23 cellular contexts compared by ENCODE assay signal in genomic region chr5:176650354-176650884, GRCh38. TPM values are rescaled to one million over a fixed set of nuclear protein-coding genes. Genes with fewer than 3 reads are reported as not detected.
DNase-seq lines count a peak whose midpoint lies in the region; ATAC-seq lines count a peak whose summit lies in the region.
"Had no signal": no experiment of that assay in that cellular context is flagged by ENCODE, and none has a peak within 500 bp of the region (broad histone marks: within the 10 kb centered on the region; RNA-seq: fewer than 3 reads in every experiment).

No MANE protein-coding gene starts in this region.

- no peaks in the 10 kb centered on the region for H3K9me3 ChIP-seq in BLaER1 treated with 17β-estradiol and CSF1 and Interleukin-3, amounts not matched to agents 10 nM and 100 nM (replicated peaks in 1 of 11)
- H3K9me3 ChIP-seq in naive thymus-derived CD4-positive, alpha-beta T cell (ENCODE audit: control insufficient read depth in 2 of 3, low read length in 3 of 3) = no peaks in the 10 kb centered on the region
- H3K9me3 ChIP-seq: breast epithelium, lower lobe of right lung, transverse colon had no signal

- peak overlapping the region in 4 of 10 experiments; percentile 41 to 56 (median 50); a peak in 6 of 20 replicates for H3K4me3 ChIP-seq in BLaER1 treated with 17β-estradiol and CSF1 and Interleukin-3, amounts not matched to agents 10 nM and 100 nM
- H3K4me3 ChIP-seq in naive thymus-derived CD4-positive, alpha-beta T cell (ENCODE audit: low read length) = no peak overlapping the region
- H3K4me3 ChIP-seq: breast epithelium, lower lobe of right lung, SK-N-MC, transverse colon had no signal

- POLR2A ChIA-PET in naive thymus-derived CD4-positive, alpha-beta T cell (lab: Charles Lee) = interaction anchor here (5.3 kb wide), 1 partner anchor 9 kb away, joined by 36 read pairs; no protein-coding TSS in a partner anchor

- peaks cover 0 to 34% (median 22%) of the 10 kb centered on the region in 11 experiments; a peak in 19 of 22 replicates for H3K36me3 ChIP-seq in BLaER1 treated with 17β-estradiol and CSF1 and Interleukin-3, amounts not matched to agents 10 nM and 100 nM
- peaks cover 0 to 9% (median 0%) of the 10 kb centered on the region in 3 experiments for H3K36me3 ChIP-seq in naive thymus-derived CD4-positive, alpha-beta T cell (ENCODE audit: control insufficient read depth in 2 of 3, insufficient read depth in 3 of 3, low read length in 3 of 3)
- H3K36me3 ChIP-seq: breast epithelium, transverse colon had no signal

- peak overlapping the region in 3 of 11 experiments; percentile 52 to 62 (median 58); a peak in 3 of 22 replicates for H3K27ac ChIP-seq in BLaER1 treated with 17β-estradiol and CSF1 and Interleukin-3, amounts not matched to agents 10 nM and 100 nM
- H3K27ac ChIP-seq in naive thymus-derived CD4-positive, alpha-beta T cell (ENCODE audit: low read depth, low read length) = no peak overlapping the region
- H3K27ac ChIP-seq: breast epithelium, lower lobe of right lung, SK-N-MC, transverse colon had no signal

- H3K9ac ChIP-seq in BLaER1 treated with 17β-estradiol and CSF1 and Interleukin-3, amounts not matched to agents 10 nM and 100 nM = peak overlapping the region in 5 of 11 experiments; percentile 39 to 69 (median 66); a peak in 9 of 22 replicates

- peaks cover 64 to 90% (median 81%) of the 10 kb centered on the region in 10 experiments for H3K4me1 ChIP-seq in BLaER1 treated with 17β-estradiol and CSF1 and Interleukin-3, amounts not matched to agents 10 nM and 100 nM
- peaks cover 21 to 44% of the 10 kb centered on the region in 2 donors for H3K4me1 ChIP-seq in naive thymus-derived CD4-positive, alpha-beta T cell (ENCODE audit: control insufficient read depth in 2 of 2, insufficient read depth in 2 of 2, low read length in 2 of 2)
- H3K4me1 ChIP-seq: breast epithelium had no signal

- CTCF ChIA-PET in naive thymus-derived CD4-positive, alpha-beta T cell (lab: Charles Lee) = interaction anchor here (1.4 to 3.4 kb wide), 2 partner anchors 8 to 10 kb away, joined by 4 to 20 read pairs; no protein-coding TSS in a partner anchor

- H3K4me2 ChIP-seq in BLaER1 treated with 17β-estradiol and CSF1 and Interleukin-3, amounts not matched to agents 10 nM and 100 nM = peak overlapping the region; percentile 95 to 100 (median 99)

- peaks cover 4% of the 10 kb centered on the region for H3K36me3 Mint-ChIP-seq in activated naive CD8-positive, alpha-beta T cell treated with anti-CD3 and anti-CD28 coated beads, Interleukin-2, amount 50 U/mL, for 24 hours (ENCODE audit: low read depth)
- peaks cover 0 to 11% (median 6%) of the 10 kb centered on the region in 5 donors for H3K36me3 Mint-ChIP-seq in naive thymus-derived CD4-positive, alpha-beta T cell
- H3K36me3 Mint-ChIP-seq in activated T-cell treated with anti-CD3 and anti-CD28 coated beads, Interleukin-2, amount 50 U/mL, for 24 hours (ENCODE audit: low read depth) = peaks cover 25% of the 10 kb centered on the region

- peak overlapping the region; percentile 10 for H3K4me3 Mint-ChIP-seq in activated naive CD8-positive, alpha-beta T cell treated with anti-CD3 and anti-CD28 coated beads, Interleukin-2, amount 50 U/mL, for 24 hours
- H3K4me3 Mint-ChIP-seq in naive thymus-derived CD4-positive, alpha-beta T cell = peak overlapping the region in 4 of 10 donors; percentile 12 to 88 (median 52)
- H3K4me3 Mint-ChIP-seq in activated T-cell treated with anti-CD3 and anti-CD28 coated beads, Interleukin-2, amount 50 U/mL, for 24 hours = no peak overlapping the region
- H3K4me3 Mint-ChIP-seq: HFFc6 had no signal

- H3K27me3 Mint-ChIP-seq in activated naive CD8-positive, alpha-beta T cell treated with anti-CD3 and anti-CD28 coated beads, Interleukin-2, amount 50 U/mL, for 24 hours = peaks cover 2% of the 10 kb centered on the region
- no peaks in the 10 kb centered on the region for H3K27me3 Mint-ChIP-seq in naive thymus-derived CD4-positive, alpha-beta T cell
- no peaks in the 10 kb centered on the region for H3K27me3 Mint-ChIP-seq in activated T-cell treated with anti-CD3 and anti-CD28 coated beads, Interleukin-2, amount 50 U/mL, for 24 hours

- no peaks in the 10 kb centered on the region for H3K9me3 Mint-ChIP-seq in activated naive CD8-positive, alpha-beta T cell treated with anti-CD3 and anti-CD28 coated beads, Interleukin-2, amount 50 U/mL, for 24 hours
- no peaks in the 10 kb centered on the region for H3K9me3 Mint-ChIP-seq in naive thymus-derived CD4-positive, alpha-beta T cell
- H3K9me3 Mint-ChIP-seq in activated T-cell treated with anti-CD3 and anti-CD28 coated beads, Interleukin-2, amount 50 U/mL, for 24 hours = no peaks in the 10 kb centered on the region
- H3K9me3 Mint-ChIP-seq: activated T-cell treated with anti-CD3 and anti-CD28 coated beads, Interleukin-2, amount 50 U/mL, for 72 hours; HFFc6 had no signal

- peaks cover 32 to 77% (median 69%) of the 10 kb centered on the region in 11 experiments; a peak in 20 of 22 replicates for H4K20me1 ChIP-seq in BLaER1 treated with 17β-estradiol and CSF1 and Interleukin-3, amounts not matched to agents 10 nM and 100 nM

- no peak for ATAC-seq in activated naive CD8-positive, alpha-beta T cell treated with anti-CD3 and anti-CD28 coated beads, Interleukin-2, amount 50 U/mL, for 24 hours
- no peak for ATAC-seq in naive thymus-derived CD4-positive, alpha-beta T cell
- no peak for ATAC-seq in HG03565 (IDR thresholded peaks at IDR 0.05; ENCODE audit: unreplicated experiment)
- ATAC-seq: activated T-cell treated with anti-CD3 and anti-CD28 coated beads, Interleukin-2, amount 50 U/mL, for 72 hours; esophagus mucosa; lower lobe of right lung; Panc1 had no signal

- intact Hi-C loops in naive thymus-derived CD4-positive, alpha-beta T cell (cut with micrococcal nuclease) = no loop called here

- H3K27ac Mint-ChIP-seq in activated naive CD8-positive, alpha-beta T cell treated with anti-CD3 and anti-CD28 coated beads, Interleukin-2, amount 50 U/mL, for 24 hours = no peak overlapping the region
- H3K27ac Mint-ChIP-seq in naive thymus-derived CD4-positive, alpha-beta T cell = peak overlapping the region in 8 of 9 donors; percentile 40 to 87 (median 54)
- H3K27ac Mint-ChIP-seq in activated T-cell treated with anti-CD3 and anti-CD28 coated beads, Interleukin-2, amount 50 U/mL, for 24 hours = no peak overlapping the region
- H3K27ac Mint-ChIP-seq: activated T-cell treated with anti-CD3 and anti-CD28 coated beads, Interleukin-2, amount 50 U/mL, for 72 hours; HFFc6 had no signal

- H3K27me3 ChIP-seq in BLaER1 treated with 17β-estradiol and CSF1 and Interleukin-3, amounts not matched to agents 10 nM and 100 nM = peaks cover 0 to 10% (median 0%) of the 10 kb centered on the region in 11 experiments; a peak in 1 of 22 replicates
- H3K27me3 ChIP-seq in naive thymus-derived CD4-positive, alpha-beta T cell (ENCODE audit: control insufficient read depth in 2 of 2, insufficient read depth in 2 of 2, low read length in 2 of 2) = no peaks in the 10 kb centered on the region
- H3K27me3 ChIP-seq: breast epithelium, transverse colon had no signal

- DNase-seq in COR-L47 (lab: John Stamatoyannopoulos, UW) (peak; percentile 27), NOMO-1 treated with dmso at 0.1 percent for 144 hours (lab: John Stamatoyannopoulos, UW; ENCODE audit: unreplicated experiment) (no peak), NCI-H526 treated with DMSO at 0.1 percent for 48 hours (lab: John Stamatoyannopoulos, UW) (no peak)
- no peak for DNase-seq in activated naive CD8-positive, alpha-beta T cell treated with anti-CD3 and anti-CD28 coated beads, Interleukin-2, amount 50 U/mL, for 24 hours
- DNase-seq in naive thymus-derived CD4-positive, alpha-beta T cell = no peak
- DNase-seq in activated T-cell treated with anti-CD3 and anti-CD28 coated beads, Interleukin-2, amount 50 U/mL, for 24 hours = no peak
- DNase-seq: activated CD4-positive, alpha-beta T cell treated with anti-CD3 and anti-CD28 coated beads, Interleukin-2, amount 50 U/mL, for 4 hours; activated T-cell treated with anti-CD3 and anti-CD28 coated beads, Interleukin-2, amount 50 U/mL, for 72 hours; AML-193; dermis blood vessel endothelial cell; DMS79 treated with DMSO at 0.1 percent for 48 hours; HFFc6; lower lobe of right lung; NCI-H510A; stimulated activated naive CD4-positive, alpha-beta T cell; transverse colon had no signal

- peaks cover 79% of the 10 kb centered on the region for H3K4me1 Mint-ChIP-seq in activated naive CD8-positive, alpha-beta T cell treated with anti-CD3 and anti-CD28 coated beads, Interleukin-2, amount 50 U/mL, for 24 hours
- peaks cover 36 to 76% (median 54%) of the 10 kb centered on the region in 7 donors for H3K4me1 Mint-ChIP-seq in naive thymus-derived CD4-positive, alpha-beta T cell
- peaks cover 85% of the 10 kb centered on the region for H3K4me1 Mint-ChIP-seq in activated T-cell treated with anti-CD3 and anti-CD28 coated beads, Interleukin-2, amount 50 U/mL, for 24 hours (ENCODE audit: low read depth)

RNA-seq across cellular contexts. Expression of gene TSPAN17, which starts 3.1 kb away (rescaled TPM):
- total RNA-seq in naive thymus-derived CD4-positive, alpha-beta T cell = 10 to 100 TPM; 16.6 to 47.6 (median 21.1) TPM
- polyA plus RNA-seq in naive thymus-derived CD4-positive, alpha-beta T cell = 10 to 100 TPM; 16.5 to 19.3 TPM

RNA-seq across cellular contexts. Expression of gene EIF4E1B, which starts 19.9 kb away (rescaled TPM):
- total RNA-seq in naive thymus-derived CD4-positive, alpha-beta T cell = not detected
- polyA plus RNA-seq in naive thymus-derived CD4-positive, alpha-beta T cell = not detected
- total RNA-seq: activated T-cell treated with anti-CD3 and anti-CD28 coated beads, Interleukin-2, amount 50 U/mL, for 72 hours; dermis blood vessel endothelial cell; esophagus mucosa; HFFc6; lower lobe of right lung; myocyte; transverse colon had no signal

RNA-seq across cellular contexts. Expression of gene SNCB, which starts 20.1 kb away (rescaled TPM):
- total RNA-seq in naive thymus-derived CD4-positive, alpha-beta T cell = not detected
- polyA plus RNA-seq in naive thymus-derived CD4-positive, alpha-beta T cell = not detected
- total RNA-seq: breast epithelium, esophagus mucosa, HFFc6, lower lobe of right lung, transverse colon had no signal

RNA-seq across cellular contexts. Expression of gene GPRIN1, which starts 40.5 kb away (rescaled TPM):
- 1 to 10 TPM in 1 of 5 experiments, under 1 TPM in 3, not detected in 1; 0.08 to 2.3 (median 0.32) TPM for total RNA-seq in naive thymus-derived CD4-positive, alpha-beta T cell
- not detected for polyA plus RNA-seq in naive thymus-derived CD4-positive, alpha-beta T cell

Comparison
In these comparisons a context has a peak if more than half of its experiments do, and no peak if none do; other contexts are left out.
1. H3K27ac Mint-ChIP-seq: peak in naive thymus-derived CD4-positive, alpha-beta T cell (8 of 9); none in activated naive CD8-positive, alpha-beta T cell treated with anti-CD3 and anti-CD28 coated beads, Interleukin-2, amount 50 U/mL, for 24 hours (single experiment) and activated T-cell treated with anti-CD3 and anti-CD28 coated beads, Interleukin-2, amount 50 U/mL, for 24 hours (single experiment).